In genomic region chr19:3239367-3239766, GRCh38 we compare ENCODE assay signal across 38 cellular contexts. TPM values are rescaled to one million over a fixed set of nuclear protein-coding genes. Genes with fewer than 3 reads are reported as not detected.
"Had no signal": no experiment of that assay in that cellular context is flagged by ENCODE, and none has a peak within 500 bp of the region (broad histone marks: within the 10 kb centered on the region; RNA-seq: fewer than 3 reads in every experiment).

No MANE protein-coding gene starts in this region.

- H3K36me3 ChIP-seq: MG63 had no signal

- H3K9me3 ChIP-seq: MG63 had no signal

- H3K27me3 ChIP-seq: MG63 had no signal

- H3K4me2 ChIP-seq: KMS-11 had no signal

- H3K9ac ChIP-seq: KMS-11 had no signal

- DNase-seq: Karpas-422, Kasumi-1, MG63, MM.1S, MV-4-11, NCI-H1048, NCI-H1092, NCI-H1092 treated with DMSO at 0.1 percent for 48 hours, NCI-H1105, NCI-H1105 treated with DMSO at 0.1 percent for 48 hours, NCI-H1417, NCI-H1417 treated with DMSO at 0.1 percent for 48 hours, NCI-H1436, NCI-H1436 treated with DMSO at 0.1 percent for 48 hours, NCI-H146, NCI-H1694, NCI-H1694 treated with DMSO at 0.1 percent for 48 hours, NCI-H187, NCI-H187 treated with DMSO at 0.1 percent for 48 hours, NCI-H1930, NCI-H2029, NCI-H2029 treated with DMSO at 0.1 percent for 48 hours, NCI-H2081, NCI-H2081 treated with DMSO at 0.1 percent for 48 hours, NCI-H2107, NCI-H2171, NCI-H2171 treated with DMSO at 0.1 percent for 48 hours, NCI-H2227 treated with DMSO at 0.1 percent for 48 hours, NCI-H226, NCI-H345, NCI-H446, NCI-H446 treated with DMSO at 0.1 percent for 48 hours, NCI-H510A, NCI-H510A treated with DMSO at 0.1 percent for 48 hours had no signal

- H3K27ac ChIP-seq: KMS-11 had no signal

- H3K4me3 ChIP-seq: MG63 had no signal

RNA-seq across cellular contexts. Expression of gene CELF5, which starts 14.9 kb away (rescaled TPM):
- total RNA-seq: LHCN-M2, M059J, NCI-H460 had no signal
